ENCODE assay signal across 13 cellular contexts in the genomic region with DNA sequence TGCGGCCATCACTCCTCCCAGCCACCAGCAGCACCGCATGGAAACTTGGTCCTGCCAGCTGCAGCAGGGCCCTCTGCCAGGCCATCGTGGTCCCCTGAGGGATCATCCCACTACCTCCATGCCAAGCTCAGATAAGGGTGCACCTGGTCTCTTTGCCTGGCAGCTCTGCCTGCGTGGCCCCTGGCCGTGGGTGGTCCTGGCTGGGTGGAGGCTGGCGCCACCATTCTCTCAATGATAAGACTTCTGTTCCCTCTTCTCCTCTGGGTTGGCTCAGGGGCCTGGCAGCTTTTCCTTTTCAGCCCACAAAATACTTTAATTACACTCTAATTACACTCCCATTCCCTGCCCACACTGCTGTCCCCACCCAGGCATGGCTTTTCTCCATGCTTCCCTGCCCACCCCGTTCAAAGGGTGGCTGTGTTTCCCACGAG. TPM values are rescaled to one million over a fixed set of nuclear protein-coding genes. Genes with fewer than 3 reads are reported as not detected.
"Had no signal": no experiment of that assay in that cellular context is flagged by ENCODE, and none has a peak within 500 bp of the region (broad histone marks: within the 10 kb centered on the region; RNA-seq: fewer than 3 reads in every experiment).

No MANE protein-coding gene starts in this region.

- H3K4me3 ChIP-seq: gastroesophageal sphincter, smooth muscle cell, thyroid gland, uterus had no signal

- H3K27me3 ChIP-seq: gastroesophageal sphincter, thyroid gland, uterus had no signal

- H3K27ac ChIP-seq: gastroesophageal sphincter, neutrophil, thyroid gland, uterus had no signal

- H3K4me3 Mint-ChIP-seq: activated B cell treated with CpG ODN at 0.5 μM for 24 hours; activated CD4-positive, alpha-beta T cell treated with anti-CD3 and anti-CD28 coated beads, Interleukin-2, amount 10 ng/mL, durations not matched to agents 24 days and 14 days; activated naive CD4-positive, alpha-beta T cell treated with anti-CD3 and anti-CD28 coated beads, Interleukin-2, amount 50 U/mL, for 24 hours; central memory CD8-positive, alpha-beta T cell; mesothelial cell of epicardium had no signal

- H3K4me1 ChIP-seq: uterus had no signal

- H3K36me3 ChIP-seq: gastroesophageal sphincter, thyroid gland, uterus had no signal

- H3K9me3 Mint-ChIP-seq: activated B cell treated with CpG ODN at 0.5 μM for 24 hours; activated CD4-positive, alpha-beta T cell treated with anti-CD3 and anti-CD28 coated beads, Interleukin-2, amount 10 ng/mL, durations not matched to agents 24 days and 14 days; activated naive CD4-positive, alpha-beta T cell treated with anti-CD3 and anti-CD28 coated beads, Interleukin-2, amount 50 U/mL, for 24 hours; activated T-helper 2 cell treated with anti-CD3 and anti-CD28 coated beads, Interferon-gamma antibody, Interleukin-2, Interleukin-4, amounts not matched to agents 10 μg/mL and 5 μg/mL and 100 μg/mL, durations not matched to agents 14 hours and 24 hours and 36 hours; central memory CD8-positive, alpha-beta T cell; mesothelial cell of epicardium had no signal

- H3K4me1 Mint-ChIP-seq: activated B cell treated with CpG ODN at 0.5 μM for 24 hours; activated CD4-positive, alpha-beta T cell treated with anti-CD3 and anti-CD28 coated beads, Interleukin-2, amount 10 ng/mL, durations not matched to agents 24 days and 14 days; activated naive CD4-positive, alpha-beta T cell treated with anti-CD3 and anti-CD28 coated beads, Interleukin-2, amount 50 U/mL, for 24 hours; central memory CD8-positive, alpha-beta T cell had no signal

- H3K27ac Mint-ChIP-seq: activated B cell treated with CpG ODN at 0.5 μM for 24 hours; activated CD4-positive, alpha-beta T cell treated with anti-CD3 and anti-CD28 coated beads, Interleukin-2, amount 10 ng/mL, durations not matched to agents 24 days and 14 days; activated naive CD4-positive, alpha-beta T cell treated with anti-CD3 and anti-CD28 coated beads, Interleukin-2, amount 50 U/mL, for 24 hours; activated T-helper 2 cell treated with anti-CD3 and anti-CD28 coated beads, Interferon-gamma antibody, Interleukin-2, Interleukin-4, amounts not matched to agents 10 μg/mL and 5 μg/mL and 100 μg/mL, durations not matched to agents 14 hours and 24 hours and 36 hours; mesothelial cell of epicardium had no signal

- H3K27me3 Mint-ChIP-seq: activated B cell treated with CpG ODN at 0.5 μM for 24 hours; activated naive CD4-positive, alpha-beta T cell treated with anti-CD3 and anti-CD28 coated beads, Interleukin-2, amount 50 U/mL, for 24 hours had no signal

- DNase-seq: activated B cell treated with CpG ODN at 0.5 μM for 24 hours; activated CD4-positive, alpha-beta T cell treated with anti-CD3 and anti-CD28 coated beads, Interleukin-2, amount 10 ng/mL, durations not matched to agents 24 days and 14 days; activated CD8-positive, alpha-beta memory T cell treated with anti-CD3 and anti-CD28 coated beads for 24 hours; kidney; thyroid gland; uterus had no signal

- H3K36me3 Mint-ChIP-seq: activated naive CD4-positive, alpha-beta T cell treated with anti-CD3 and anti-CD28 coated beads, Interleukin-2, amount 50 U/mL, for 24 hours; mesothelial cell of epicardium had no signal

- H3K9me3 ChIP-seq: gastroesophageal sphincter, neutrophil, thyroid gland, uterus had no signal

RNA-seq across cellular contexts. Expression of gene TSKU, which starts 26.8 kb away (rescaled TPM):
- total RNA-seq: activated B cell treated with CpG ODN at 0.5 μM for 24 hours had no signal
